ENCODE assay signal across 31 cellular contexts in the genomic region with DNA sequence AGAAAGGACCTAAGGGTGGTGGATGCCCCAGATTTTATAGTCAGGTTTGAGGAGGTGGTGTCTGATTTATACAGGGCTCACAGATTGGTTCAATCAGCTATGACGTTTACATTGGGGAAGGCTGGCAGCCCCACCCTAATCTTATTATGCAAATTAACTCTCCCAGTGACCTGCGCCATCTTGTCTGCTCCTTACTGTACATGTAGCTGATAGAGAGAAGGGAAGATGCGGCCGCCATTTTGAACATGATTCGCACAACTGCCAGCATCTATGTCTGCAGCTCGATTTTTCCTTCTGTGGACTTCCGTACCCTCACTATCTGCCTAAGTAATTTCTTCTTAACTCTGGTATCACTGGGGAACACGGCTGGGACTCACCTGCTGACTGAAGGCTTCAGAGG.
"Had no signal": no experiment of that assay in that cellular context is flagged by ENCODE, and none has a peak within 500 bp of the region (broad histone marks: within the 10 kb centered on the region; RNA-seq: fewer than 3 reads in every experiment).

No MANE protein-coding gene starts in this region.

- H3K27me3 Mint-ChIP-seq: activated B cell treated with CpG ODN at 0.5 μM for 24 hours; activated CD4-positive, alpha-beta memory T cell treated with anti-CD3 and anti-CD28 coated beads, Interleukin-2, amount 10 ng/mL, durations not matched to agents 7 days and 5 days; activated CD8-positive, alpha-beta memory T cell treated with anti-CD3 and anti-CD28 coated beads, Interleukin-2, amount 10 ng/mL, durations not matched to agents 7 days and 5 days; activated naive CD4-positive, alpha-beta T cell treated with anti-CD3 and anti-CD28 coated beads, Interleukin-2, amount 10 ng/mL, durations not matched to agents 7 days and 5 days; activated naive CD8-positive, alpha-beta T cell; activated naive CD8-positive, alpha-beta T cell treated with anti-CD3 and anti-CD28 coated beads, Interleukin-2, amount 50 U/mL, for 24 hours had no signal

- H3K27me3 ChIP-seq: SJSA1 had no signal

- H3K27ac Mint-ChIP-seq: activated B cell treated with CpG ODN at 0.5 μM for 24 hours; activated CD4-positive, alpha-beta memory T cell treated with anti-CD3 and anti-CD28 coated beads, Interleukin-2, amount 10 ng/mL, durations not matched to agents 7 days and 5 days; activated CD8-positive, alpha-beta memory T cell treated with anti-CD3 and anti-CD28 coated beads, Interleukin-2, amount 10 ng/mL, durations not matched to agents 7 days and 5 days; activated naive CD4-positive, alpha-beta T cell treated with anti-CD3 and anti-CD28 coated beads, Interleukin-2, amount 10 ng/mL, durations not matched to agents 7 days and 5 days; activated naive CD8-positive, alpha-beta T cell; activated naive CD8-positive, alpha-beta T cell treated with anti-CD3 and anti-CD28 coated beads, Interleukin-2, amount 50 U/mL, for 24 hours; brain had no signal

- H3K36me3 ChIP-seq: SJSA1 had no signal

- H3K4me3 Mint-ChIP-seq: activated B cell treated with CpG ODN at 0.5 μM for 24 hours; activated CD4-positive, alpha-beta memory T cell treated with anti-CD3 and anti-CD28 coated beads, Interleukin-2, amount 10 ng/mL, durations not matched to agents 7 days and 5 days; activated CD8-positive, alpha-beta memory T cell treated with anti-CD3 and anti-CD28 coated beads, Interleukin-2, amount 10 ng/mL, durations not matched to agents 7 days and 5 days; activated naive CD4-positive, alpha-beta T cell treated with anti-CD3 and anti-CD28 coated beads, Interleukin-2, amount 10 ng/mL, durations not matched to agents 7 days and 5 days; activated naive CD8-positive, alpha-beta T cell; activated naive CD8-positive, alpha-beta T cell treated with anti-CD3 and anti-CD28 coated beads, Interleukin-2, amount 50 U/mL, for 24 hours; brain had no signal

- H3K27ac ChIP-seq: PC-9, SJSA1, VCaP had no signal

- H3K4me1 ChIP-seq: SJSA1 had no signal

- H3K4me1 Mint-ChIP-seq: activated B cell treated with CpG ODN at 0.5 μM for 24 hours; activated CD4-positive, alpha-beta memory T cell treated with anti-CD3 and anti-CD28 coated beads, Interleukin-2, amount 10 ng/mL, durations not matched to agents 7 days and 5 days; activated CD8-positive, alpha-beta memory T cell treated with anti-CD3 and anti-CD28 coated beads, Interleukin-2, amount 10 ng/mL, durations not matched to agents 7 days and 5 days; activated naive CD4-positive, alpha-beta T cell treated with anti-CD3 and anti-CD28 coated beads, Interleukin-2, amount 10 ng/mL, durations not matched to agents 7 days and 5 days; activated naive CD8-positive, alpha-beta T cell treated with anti-CD3 and anti-CD28 coated beads, Interleukin-2, amount 50 U/mL, for 24 hours; brain had no signal

- H3K36me3 Mint-ChIP-seq: activated CD8-positive, alpha-beta memory T cell treated with anti-CD3 and anti-CD28 coated beads, Interleukin-2, amount 10 ng/mL, durations not matched to agents 7 days and 5 days; activated naive CD4-positive, alpha-beta T cell treated with anti-CD3 and anti-CD28 coated beads, Interleukin-2, amount 10 ng/mL, durations not matched to agents 7 days and 5 days; activated naive CD8-positive, alpha-beta T cell; brain had no signal

- DNase-seq: activated B cell treated with CpG ODN at 0.5 μM for 24 hours; activated CD4-positive, alpha-beta memory T cell treated with anti-CD3 and anti-CD28 coated beads, Interleukin-2, amount 10 ng/mL, durations not matched to agents 7 days and 5 days; activated CD4-positive, alpha-beta T cell treated with anti-CD3 and anti-CD28 coated beads for 4 hours; activated CD4-positive, alpha-beta T cell treated with anti-CD3 and anti-CD28 coated beads, Interleukin-2, amount 50 U/mL, for 1 hour; activated CD4-positive, CD25-positive, alpha-beta regulatory T cell treated with anti-CD3 and anti-CD28 coated beads, Interleukin-2, amount 50 U/mL, for 72 hours; activated CD8-positive, alpha-beta memory T cell treated with anti-CD3 and anti-CD28 coated beads for 24 hours; activated CD8-positive, alpha-beta memory T cell treated with anti-CD3 and anti-CD28 coated beads, Interleukin-2, amount 10 ng/mL, durations not matched to agents 7 days and 5 days; activated CD8-positive, alpha-beta memory T cell treated with anti-CD3 and anti-CD28 coated beads, Interleukin-2, amount 50 U/mL, for 48 hours; activated effector memory CD4-positive, alpha-beta T cell treated with Interleukin-2 at 50 U/mL for 16 hours; activated naive CD4-positive, alpha-beta T cell treated with anti-CD3 and anti-CD28 coated beads, Interleukin-2, amount 10 ng/mL, durations not matched to agents 7 days and 5 days; activated naive CD8-positive, alpha-beta T cell treated with anti-CD3 and anti-CD28 coated beads, Interleukin-2, amount 50 U/mL, for 24 hours; activated T-cell treated with anti-CD3 and anti-CD28 coated beads, Interleukin-2, amount 50 U/mL, for 48 hours; anterior cingulate cortex; central memory CD4-positive, alpha-beta T cell; NCI-H1105; NCI-H1417 treated with DMSO at 0.1 percent for 48 hours; NCI-H1694 treated with DMSO at 0.1 percent for 48 hours; NCI-H2029; NCI-H2227 treated with DMSO at 0.1 percent for 48 hours; NCI-H524; NCI-H69; PC-9; SHP77; SW 1271; T-helper 1 cell; T-helper 2 cell; T-helper 9 cell had no signal

- H3K4me3 ChIP-seq: PC-9, SJSA1 had no signal

- H3K4me2 ChIP-seq: PC-9 had no signal
